Comparison of ENCODE assay signal across 30 cellular contexts in the genomic region with DNA sequence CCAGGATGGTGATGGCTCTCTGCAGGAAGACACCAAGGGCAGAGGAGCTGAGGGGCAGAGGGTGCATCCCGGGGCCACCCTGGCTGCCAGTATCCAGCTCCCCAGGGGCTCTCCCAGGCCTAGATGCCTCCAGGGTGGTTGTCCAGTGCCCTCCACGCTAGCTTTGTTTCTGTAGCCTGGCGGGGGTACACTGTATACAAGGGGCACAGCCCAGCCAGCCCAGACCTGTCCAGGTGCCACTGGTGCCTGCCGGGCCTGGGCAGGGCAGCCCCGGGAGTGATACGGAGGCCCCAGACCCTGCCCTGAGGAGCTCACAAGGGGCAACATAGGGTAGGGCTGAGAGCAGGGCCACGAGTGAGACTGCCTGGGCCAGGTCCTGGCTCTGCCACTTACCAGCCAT.
"Had no signal": no experiment of that assay in that cellular context is flagged by ENCODE, and none has a peak within 500 bp of the region (broad histone marks: within the 10 kb centered on the region; RNA-seq: fewer than 3 reads in every experiment).

No MANE protein-coding gene starts in this region.

- H3K4me1 Mint-ChIP-seq: activated B cell treated with CpG ODN at 0.5 μM for 24 hours; activated T-helper 17 cell treated with anti-CD3 and anti-CD28 coated beads, Interleukin-2, amount 50 U/mL, for 72 hours; central memory CD8-positive, alpha-beta T cell; T-cell had no signal

- ATAC-seq: activated CD4-positive, CD25-positive, alpha-beta regulatory T cell treated with anti-CD3 and anti-CD28 coated beads, Interleukin-2, amount 50 U/mL, for 24 hours; activated CD8-positive, alpha-beta T cell treated with anti-CD3 and anti-CD28 coated beads for 36 hours; activated T-cell treated with anti-CD3 and anti-CD28 coated beads, Interleukin-2, amount 50 U/mL, for 4 hours; activated T-helper 17 cell treated with anti-CD3 and anti-CD28 coated beads, Interleukin-2, amount 50 U/mL, for 72 hours; foreskin keratinocyte; gastrocnemius medialis; T-cell had no signal

- H3K36me3 ChIP-seq: brain microvascular endothelial cell had no signal

- H3K27ac Mint-ChIP-seq: activated B cell treated with CpG ODN at 0.5 μM for 24 hours; activated CD8-positive, alpha-beta T cell treated with anti-CD3 and anti-CD28 coated beads for 36 hours; activated naive CD8-positive, alpha-beta T cell; activated T-helper 17 cell treated with anti-CD3 and anti-CD28 coated beads, Interleukin-2, amount 50 U/mL, for 72 hours; dendritic cell treated with granulocyte-macrophage colony-stimulating factor and Interleukin-4, amounts not matched to agents 40 ng/mL and 50 ng/mL, for 4 days; T-cell; T-helper 1 cell treated with Interleukin-12 subunit alpha and Interleukin-12 subunit beta and Interleukin-4 antibody, amounts not matched to agents 30 μg/mL and 1 μg/mL, for 36 hours; T-helper 2 cell treated with Interferon-gamma antibody and Interleukin-4, amounts not matched to agents 5 μg/mL and 100 μg/mL, for 36 hours had no signal

- H3K9me3 Mint-ChIP-seq: activated B cell treated with CpG ODN at 0.5 μM for 24 hours; activated CD8-positive, alpha-beta T cell treated with anti-CD3 and anti-CD28 coated beads for 36 hours; activated T-cell treated with anti-CD3 and anti-CD28 coated beads, Interleukin-2, amount 50 U/mL, for 4 hours; activated T-helper 17 cell treated with anti-CD3 and anti-CD28 coated beads, Interleukin-2, amount 50 U/mL, for 72 hours; central memory CD8-positive, alpha-beta T cell; dendritic cell treated with granulocyte-macrophage colony-stimulating factor and Interleukin-4, amounts not matched to agents 40 ng/mL and 50 ng/mL, for 4 days; T-cell; T-helper 1 cell treated with Interleukin-12 subunit alpha and Interleukin-12 subunit beta and Interleukin-4 antibody, amounts not matched to agents 30 μg/mL and 1 μg/mL, for 36 hours; T-helper 2 cell treated with Interferon-gamma antibody and Interleukin-4, amounts not matched to agents 5 μg/mL and 100 μg/mL, for 36 hours had no signal

- H3K4me3 ChIP-seq: coronary artery, dorsolateral prefrontal cortex, esophagus muscularis mucosa, gastrocnemius medialis had no signal

- H3K27me3 ChIP-seq: brain microvascular endothelial cell, dorsolateral prefrontal cortex, esophagus muscularis mucosa, foreskin keratinocyte, gastrocnemius medialis had no signal

- H3K27ac ChIP-seq: brain microvascular endothelial cell, coronary artery, dorsolateral prefrontal cortex, esophagus muscularis mucosa, gastrocnemius medialis, WERI-Rb-1 had no signal

- H3K4me1 ChIP-seq: esophagus muscularis mucosa, gastrocnemius medialis had no signal

- H3K4me3 Mint-ChIP-seq: activated B cell treated with CpG ODN at 0.5 μM for 24 hours; activated CD8-positive, alpha-beta T cell treated with anti-CD3 and anti-CD28 coated beads for 36 hours; activated naive CD8-positive, alpha-beta T cell; activated T-cell treated with anti-CD3 and anti-CD28 coated beads, Interleukin-2, amount 50 U/mL, for 4 hours; activated T-helper 17 cell treated with anti-CD3 and anti-CD28 coated beads, Interleukin-2, amount 50 U/mL, for 72 hours; central memory CD8-positive, alpha-beta T cell; dendritic cell treated with granulocyte-macrophage colony-stimulating factor and Interleukin-4, amounts not matched to agents 40 ng/mL and 50 ng/mL, for 4 days; T-cell; T-helper 1 cell treated with Interleukin-12 subunit alpha and Interleukin-12 subunit beta and Interleukin-4 antibody, amounts not matched to agents 30 μg/mL and 1 μg/mL, for 36 hours; T-helper 2 cell treated with Interferon-gamma antibody and Interleukin-4, amounts not matched to agents 5 μg/mL and 100 μg/mL, for 36 hours had no signal

- H3K27me3 Mint-ChIP-seq: activated B cell treated with CpG ODN at 0.5 μM for 24 hours; activated CD8-positive, alpha-beta T cell treated with anti-CD3 and anti-CD28 coated beads for 36 hours; activated naive CD8-positive, alpha-beta T cell; activated T-helper 17 cell treated with anti-CD3 and anti-CD28 coated beads, Interleukin-2, amount 50 U/mL, for 72 hours; central memory CD8-positive, alpha-beta T cell; dendritic cell treated with granulocyte-macrophage colony-stimulating factor and Interleukin-4, amounts not matched to agents 40 ng/mL and 50 ng/mL, for 4 days; T-cell had no signal

- DNase-seq: activated B cell treated with CpG ODN at 0.5 μM for 24 hours; activated CD4-positive, alpha-beta T cell treated with anti-CD3 and anti-CD28 coated beads for 48 hours; activated CD4-positive, alpha-beta T cell treated with anti-CD3 and anti-CD28 coated beads, Interleukin-2, amount 50 U/mL, for 1 hour; activated CD4-positive, alpha-beta T cell treated with anti-CD3 and anti-CD28 coated beads, Interleukin-2, amount 50 U/mL, for 48 hours; activated CD8-positive, alpha-beta memory T cell treated with anti-CD3 and anti-CD28 coated beads for 24 hours; activated CD8-positive, alpha-beta T cell treated with anti-CD3 and anti-CD28 coated beads for 36 hours; activated effector memory CD4-positive, alpha-beta T cell treated with Interleukin-2 at 50 U/mL for 16 hours; activated gamma-delta T cell treated with Interleukin-2 at 50 U/mL for 16 hours; activated naive CD4-positive, alpha-beta T cell treated with anti-CD3 and anti-CD28 coated beads, Interleukin-2, amount 50 U/mL, for 16 hours; activated naive CD4-positive, alpha-beta T cell treated with Interleukin-2 at 50 U/mL for 16 hours; activated T-cell treated with anti-CD3 and anti-CD28 coated beads, Interleukin-2, amount 50 U/mL, for 4 hours; brain microvascular endothelial cell; dorsolateral prefrontal cortex; effector memory CD4-positive, alpha-beta T cell; erythroblast; foreskin keratinocyte; gastrocnemius medialis; SW 1271; T-cell; T1000; WERI-Rb-1 had no signal

- H3K9me3 ChIP-seq: esophagus muscularis mucosa, gastrocnemius medialis had no signal
